9 cellular contexts compared by ENCODE assay signal in the genomic region with DNA sequence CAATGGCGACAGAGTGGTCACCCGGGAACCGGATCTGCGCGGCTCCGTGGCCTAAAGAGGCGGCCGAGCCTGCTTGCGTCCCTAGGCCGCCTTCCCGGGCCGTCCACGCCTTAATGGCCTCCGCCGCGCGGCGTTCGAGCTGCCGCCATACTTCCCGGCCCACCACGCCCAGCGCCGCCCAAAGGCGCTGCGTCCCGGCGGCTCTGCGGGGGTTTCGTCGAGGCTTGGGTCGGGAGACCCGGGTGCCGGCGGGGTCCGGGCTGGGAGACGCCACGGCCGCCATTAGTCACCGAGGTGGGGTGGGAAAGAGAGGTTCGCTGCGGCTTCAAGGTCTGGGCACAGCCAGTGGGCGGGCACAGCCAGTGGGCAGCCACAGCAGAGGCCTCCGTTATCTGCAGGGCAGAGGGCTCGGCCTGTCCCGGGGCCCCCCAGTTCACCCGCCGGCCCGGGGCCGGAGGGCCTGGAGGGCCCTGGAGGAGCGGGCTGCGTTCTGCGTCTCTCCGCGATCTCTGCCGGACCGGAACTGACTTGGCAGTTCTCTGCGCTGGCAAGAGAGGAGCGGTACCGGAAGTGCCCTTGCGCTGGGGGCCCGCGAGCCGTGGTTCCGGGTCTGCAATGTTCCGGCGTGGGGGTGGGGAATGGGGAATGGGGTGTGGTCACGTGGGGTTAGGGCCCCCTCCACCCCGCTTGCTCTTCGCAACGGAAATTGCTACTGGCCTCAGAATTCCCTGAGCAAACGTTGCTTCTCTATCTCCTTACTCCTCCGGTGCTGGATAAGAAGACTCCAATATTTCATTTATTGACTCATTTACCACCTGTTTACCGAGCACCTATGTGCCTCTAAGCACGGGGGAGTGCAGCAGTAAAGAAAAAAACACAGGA.
A peak's percentile ranks its signal among the peaks of the same experiment; 100 is the strongest.
DNase-seq lines count a peak whose midpoint lies in the region; ATAC-seq, FAIRE-seq and TF ChIP-seq lines count a peak whose summit lies in the region.
"Had no signal": no experiment of that assay in that cellular context is flagged by ENCODE, and none has a peak within 500 bp of the region (broad histone marks: within the 10 kb centered on the region; RNA-seq: fewer than 3 reads in every experiment).

No MANE protein-coding gene starts in this region.

- TF ChIP-seq RAD21 in H1 (IDR thresholded peaks at IDR 0.05 in 1 of 2, conservative IDR thresholded peaks at IDR 0.05 in 1 of 2; ENCODE audit: low read depth in 2 of 2, low read length in 2 of 2), result peak; percentile 3 to 11; a peak in 1 of 4 replicates

- H4K91ac ChIP-seq in H1 (replicated peaks; ENCODE audit: insufficient read length, low read length), result no peak overlapping the region

- H3K23ac ChIP-seq in H1 (ENCODE audit: insufficient read length) (no peak overlapping the region), mesendoderm (ENCODE audit: low read length) (peak overlapping the region; percentile 24)

- H3K18ac ChIP-seq in H1 (ENCODE audit: extremely low read depth, low read length), result peak overlapping the region; percentile 32
- peak overlapping the region; percentile 100 for H3K18ac ChIP-seq in mesendoderm (ENCODE audit: low read length)

- peaks cover 2% of the 10 kb centered on the region for H3K27me3 Mint-ChIP-seq in CD8-positive, alpha-beta T cell (ENCODE audit: low read depth)

- peak; percentile 98 to 99 for TF ChIP-seq POLR2A in H1 (IDR thresholded peaks at IDR 0.05; ENCODE audit: control extremely low read depth in 1 of 2, low read depth in 2 of 2, low read length in 2 of 2)

- H3K56ac ChIP-seq in H1 (replicated peaks; ENCODE audit: insufficient read length, low read depth, low read length), result no peak overlapping the region
- H3K56ac ChIP-seq in mesendoderm (ENCODE audit: low read length), result peak overlapping the region; percentile 96

- intact Hi-C loops in CD8-positive, alpha-beta T cell (cut with DNase I, micrococcal nuclease), result loop anchor here (1.0 to 2.0 kb wide), 4 partner anchors 14 to 638 kb away; a partner anchor contains a TSS

- peak in 1 of 2 experiments; percentile 90; a peak in 2 of 3 replicates for TF ChIP-seq EP300 in H1 (IDR thresholded peaks at IDR 0.05; ENCODE audit: borderline replicate concordance in 1 of 2, low read depth in 2 of 2, low read length in 2 of 2)

- peak overlapping the region; percentile 81 for H3K4me3 ChIP-seq in CD8-positive, alpha-beta T cell (ENCODE audit: low read depth, low read length)
- H3K4me3 ChIP-seq in H1 (ENCODE audit: extremely low read depth in 1 of 4, insufficient read depth in 2 of 4, low read depth in 3 of 4, low read length in 4 of 4), result peak overlapping the region; percentile 68 to 98 (median 74)
- peak overlapping the region; percentile 83 for H3K4me3 ChIP-seq in mesendoderm (ENCODE audit: low read length)

- peak; percentile 93 for ATAC-seq in CD8-positive, alpha-beta T cell
- peak; percentile 89 for ATAC-seq in GM19467 (IDR thresholded peaks at IDR 0.05; ENCODE audit: unreplicated experiment)

- H2BK15ac ChIP-seq in H1 (ENCODE audit: low read length), result no peak overlapping the region
- H2BK15ac ChIP-seq in mesendoderm (replicated peaks; ENCODE audit: low read depth), result no peak overlapping the region

- DNase-seq in CD8-positive, alpha-beta T cell, result peak; percentile 72 to 95 (median 89)
- DNase-seq in HT-29 (ENCODE audit: low spot score), result peak; percentile 97
- DNase-seq in NOMO-1 (lab: John Stamatoyannopoulos, UW; ENCODE audit: unreplicated experiment in 2 of 2), result peak; percentile 62 to 89
- DNase-seq in activated CD8-positive, alpha-beta memory T cell treated with anti-CD3 and anti-CD28 coated beads for 48 hours (ENCODE audit: low read depth in 2 of 3, low spot score in 2 of 3), result peak; percentile 84 to 95 (median 91)
- peak; percentile 85 to 94 for DNase-seq in H1 (ENCODE audit: low read depth in 1 of 2, low spot score in 2 of 2)
- DNase-seq in mesendoderm, result peak; percentile 92
- peak; percentile 81 for DNase-seq in stimulated activated CD8-positive, alpha-beta memory T cell treated with anti-CD3 and anti-CD28 coated beads, Interleukin-12 subunit alpha, Interleukin-12 subunit beta, amount 100 ng/mL, for 24 hours (ENCODE audit: extremely low read depth)

- H4K20me1 ChIP-seq in H1 (replicated peaks in 1 of 2; ENCODE audit: control insufficient read depth in 1 of 2, insufficient read depth in 2 of 2, low read length in 2 of 2), result peaks cover 1 to 4% of the 10 kb centered on the region in 2 experiments

- POLR2A ChIA-PET in CD8-positive, alpha-beta T cell (lab: Charles Lee), result interaction anchor here (2.6 to 3.2 kb wide), 2 partner anchors 14 to 96 kb away, joined by 10 to 14 read pairs; a partner anchor contains a TSS
- POLR2A ChIA-PET in H1 (lab: Charles Lee; ENCODE audit: partially characterized antibody), result interaction anchor here (0.8 to 3.5 kb wide), 10 partner anchors 9 to 186 kb away, joined by 3 to 16 read pairs (median 4); a partner anchor contains a TSS

- no peak for FAIRE-seq in H1 (lab: Jason Lieb, UNC)
- FAIRE-seq: islet of Langerhans had no signal

- peak overlapping the region; percentile 62 to 98 (median 86) for H3K9ac ChIP-seq in H1 (replicated peaks in 1 of 4; ENCODE audit: extremely low read depth in 1 of 4, low read depth in 3 of 4, low read length in 3 of 4)
- peak overlapping the region; percentile 94 for H3K9ac ChIP-seq in mesendoderm (ENCODE audit: low read length)

- H3K23me2 ChIP-seq in H1 (ENCODE audit: low read depth, low read length), result no peaks in the 10 kb centered on the region

- peaks cover 0 to 48% of the 10 kb centered on the region in 2 experiments; a peak in 3 of 4 replicates for H3K79me2 ChIP-seq in H1 (ENCODE audit: control insufficient read depth in 1 of 2, insufficient read depth in 2 of 2, low read length in 2 of 2)
- H3K79me2 ChIP-seq in mesendoderm (ENCODE audit: control insufficient read depth, insufficient read depth, low read length), result peaks cover 23% of the 10 kb centered on the region

- WGBS in H1 (ENCODE audit: extremely low coverage in 1 of 2, insufficient coverage in 1 of 2, insufficient read length in 1 of 2, insufficient replicate concordance in 2 of 2, low coverage in 1 of 2, low lambda C conversion rate in 2 of 2, missing lambda C conversion rate in 1 of 2), 2 experiments, result 1% methylated on average over 52 of the region's 75 CpGs; no CpG with 5 or more reads in 1 of the 2 experiments
- WGBS in mesendoderm (ENCODE audit: extremely low coverage, insufficient coverage, low lambda C conversion rate), result no CpG with 5 or more reads among the region's 75 CpGs

- peaks cover 20% of the 10 kb centered on the region for H3K4me1 ChIP-seq in CD8-positive, alpha-beta T cell (ENCODE audit: insufficient read depth, low read length)
- H3K4me1 ChIP-seq in H1 (replicated peaks in 1 of 4; ENCODE audit: control insufficient read depth in 3 of 4, insufficient read depth in 4 of 4, low read length in 3 of 4), result peaks cover 4 to 10% (median 6%) of the 10 kb centered on the region in 4 experiments; a peak in 6 of 7 replicates
- H3K4me1 ChIP-seq in mesendoderm (ENCODE audit: control insufficient read depth, low read depth, low read length), result peaks cover 5% of the 10 kb centered on the region

- CTCF ChIA-PET in CD8-positive, alpha-beta T cell (lab: Charles Lee), result no interaction called here
- CTCF ChIA-PET in H1 (lab: Charles Lee; ENCODE audit: partially characterized antibody), result interaction anchor here (1.7 kb wide), 1 partner anchor 97 kb away, joined by 6 read pairs; a partner anchor contains a TSS

- H4K5ac ChIP-seq in H1 (ENCODE audit: insufficient read length, low read depth, low read length) (peak overlapping the region; percentile 75), mesendoderm (ENCODE audit: low read length) (no peak overlapping the region)

- H2BK120ac ChIP-seq in H1 (replicated peaks; ENCODE audit: low read depth, low read length), result no peak overlapping the region
- peak overlapping the region; percentile 95 for H2BK120ac ChIP-seq in mesendoderm (ENCODE audit: low read depth, low read length)

- H3K36me3 Mint-ChIP-seq in CD8-positive, alpha-beta T cell, result peaks cover 28% of the 10 kb centered on the region

- H3K4me1 Mint-ChIP-seq in CD8-positive, alpha-beta T cell (ENCODE audit: low read depth), result peaks cover 45% of the 10 kb centered on the region

- H2BK20ac ChIP-seq in H1 (ENCODE audit: low read length), result no peak overlapping the region; the same call in 1 of the 2 replicates

- TF ChIP-seq CTCF in CD8-positive, alpha-beta T cell (IDR thresholded peaks at IDR 0.05), result no peak
- no peak for TF ChIP-seq CTCF in H1 (IDR thresholded peaks at IDR 0.05; ENCODE audit: control extremely low read depth in 1 of 3, insufficient read depth in 1 of 3, low read depth in 1 of 3, low read length in 3 of 3)

- H3K4ac ChIP-seq in H1 (replicated peaks; ENCODE audit: insufficient read length, low read depth, low read length) (no peak overlapping the region), mesendoderm (ENCODE audit: low read depth, low read length) (peak overlapping the region; percentile 99)

- H2BK5ac ChIP-seq in H1 (ENCODE audit: low read depth, low read length) (peak overlapping the region; percentile 87), mesendoderm (ENCODE audit: low read length) (peak overlapping the region; percentile 78)

- H4K8ac ChIP-seq in H1 (ENCODE audit: extremely low read depth, insufficient read depth, low read length) (peak overlapping the region; percentile 98; the same call in 1 of the 2 replicates), mesendoderm (ENCODE audit: low read depth, low read length) (peak overlapping the region; percentile 98)

- peak overlapping the region; percentile 84 for H3K27ac ChIP-seq in CD8-positive, alpha-beta T cell (ENCODE audit: low read depth, low read length)
- H3K27ac ChIP-seq in H1 (ENCODE audit: low read depth, low read length) (peak overlapping the region; percentile 93; the same call in 1 of the 2 replicates), mesendoderm (ENCODE audit: low read depth, low read length) (peak overlapping the region; percentile 96)

- H2AK5ac ChIP-seq in H1 (ENCODE audit: low read depth, low read length) (no peak overlapping the region), mesendoderm (ENCODE audit: low read length) (no peak overlapping the region)

- no peaks in the 10 kb centered on the region for H3K79me1 ChIP-seq in H1 (ENCODE audit: low read depth, low read length)
- H3K79me1 ChIP-seq in mesendoderm (ENCODE audit: low read length), result no peaks in the 10 kb centered on the region

- no peaks in the 10 kb centered on the region for H3K9me3 ChIP-seq in CD8-positive, alpha-beta T cell (ENCODE audit: low read length)
- H3K9me3 ChIP-seq in H1 (ENCODE audit: insufficient read depth in 2 of 2, low read depth in 1 of 2, low read length in 1 of 2), result no peaks in the 10 kb centered on the region

- H3K4me2 ChIP-seq in H1 (ENCODE audit: insufficient read depth in 1 of 2, low read depth in 2 of 2, low read length in 2 of 2), result peak overlapping the region; percentile 65 to 79
- peak overlapping the region; percentile 32 for H3K4me2 ChIP-seq in mesendoderm (ENCODE audit: low read length)

- H3K14ac ChIP-seq in H1 (ENCODE audit: insufficient read length), result no peak overlapping the region

- H3K27me3 ChIP-seq in CD8-positive, alpha-beta T cell (ENCODE audit: insufficient read depth, low read length), result no peaks in the 10 kb centered on the region
- H3K27me3 ChIP-seq in H1 (replicated peaks in 1 of 4; ENCODE audit: control insufficient read depth in 3 of 4, extremely low read depth in 1 of 4, insufficient read depth in 3 of 4, low read length in 3 of 4) (no peaks in the 10 kb centered on the region), mesendoderm (ENCODE audit: insufficient read depth, low read length, poor library complexity) (no peaks in the 10 kb centered on the region)

- no peaks in the 10 kb centered on the region for H3K36me3 ChIP-seq in CD8-positive, alpha-beta T cell (ENCODE audit: insufficient read depth, low read length)
- H3K36me3 ChIP-seq in H1 (ENCODE audit: control insufficient read depth in 2 of 4, insufficient read depth in 4 of 4, low read length in 3 of 4) (no peaks in the 10 kb centered on the region), mesendoderm (ENCODE audit: control insufficient read depth, insufficient read depth, low read length) (no peaks in the 10 kb centered on the region)

- H2AFZ ChIP-seq in H1 (ENCODE audit: low read length), result peak overlapping the region; percentile 60; the same call in 1 of the 2 replicates

- H2BK12ac ChIP-seq in H1 (ENCODE audit: low read depth, low read length), result no peak overlapping the region

- peak overlapping the region; percentile 88 for H3K27ac Mint-ChIP-seq in CD8-positive, alpha-beta T cell

- H3K9me3 Mint-ChIP-seq in CD8-positive, alpha-beta T cell, result no peaks in the 10 kb centered on the region

- H3K4me3 Mint-ChIP-seq in CD8-positive, alpha-beta T cell, result peak overlapping the region; percentile 90

Comparison
In these comparisons a context has a peak if more than half of its experiments do, and no peak if none do; other contexts are left out.
1. Peak in every context shown above with its lines: DNase-seq, ATAC-seq, H3K4me3 ChIP-seq and H3K27ac ChIP-seq.